In genomic region chr16:81586421-81586820, GRCh38 we compare ENCODE assay signal across 20 cellular contexts.
DNase-seq lines count a peak whose midpoint lies in the region; ATAC-seq and TF ChIP-seq lines count a peak whose summit lies in the region.
"Had no signal": no experiment of that assay in that cellular context is flagged by ENCODE, and none has a peak within 500 bp of the region (broad histone marks: within the 10 kb centered on the region; RNA-seq: fewer than 3 reads in every experiment).

No MANE protein-coding gene starts in this region.

- TF ChIP-seq CTCF in CD4-positive, alpha-beta T cell (IDR thresholded peaks at IDR 0.05): no peak
- no peak for TF ChIP-seq CTCF in HFFc6 (IDR thresholded peaks at IDR 0.05)

- CTCF ChIA-PET in CD4-positive, alpha-beta T cell (lab: Charles Lee): no interaction called here

- no peak overlapping the region for H3K27ac ChIP-seq in CD4-positive, alpha-beta T cell (ENCODE audit: low read depth, low read length)
- H3K27ac ChIP-seq: psoas muscle, spleen, uterus, WERI-Rb-1 had no signal

- H3K4me1 Mint-ChIP-seq in CD4-positive, alpha-beta T cell (ENCODE audit: low read depth): peaks cover 20% of the 10 kb centered on the region
- H3K4me1 Mint-ChIP-seq in HFFc6 (ENCODE audit: low read depth): peaks cover 66% of the 10 kb centered on the region

- no peak for DNase-seq in CD4-positive, alpha-beta T cell
- DNase-seq in HFFc6: peak; percentile 90
- DNase-seq in adipocyte (ENCODE audit: low read depth): peak; percentile 74
- DNase-seq in iris pigment epithelial cell (ENCODE audit: low read depth): peak; percentile 40
- DNase-seq in stimulated activated CD4-positive, alpha-beta T cell treated with anti-CD3 and anti-CD28 coated beads, Interleukin-2, amount 100 ng/mL, for 24 hours: no peak
- no peak for DNase-seq in NCI-H524 treated with DMSO at 0.1 percent for 48 hours (lab: John Stamatoyannopoulos, UW)
- DNase-seq in NK-92 treated with Interleukin-12 subunit alpha and Interleukin-12 subunit beta, amount 100 ng/mL, for 24 hours (lab: John Stamatoyannopoulos, UW): no peak
- no peak for DNase-seq in activated effector memory CD4-positive, alpha-beta T cell treated with Interleukin-2 at 50 U/mL for 16 hours
- DNase-seq: activated effector memory CD4-positive, alpha-beta T cell treated with anti-CD3 and anti-CD28 coated beads, Interleukin-2, amount 50 U/mL, for 16 hours; COR-L47; hypothalamus; MM.1S; naive B cell; NCI-H2029; psoas muscle; spleen; stimulated activated naive CD8-positive, alpha-beta T cell treated with anti-CD3 and anti-CD28 coated beads, Interleukin-15, Interleukin-2, amounts not matched to agents 100 U/mL and 50 U/mL, for 24 hours; T-cell; uterus had no signal

- H3K4me3 Mint-ChIP-seq in CD4-positive, alpha-beta T cell: no peak overlapping the region
- H3K4me3 Mint-ChIP-seq in HFFc6: peak overlapping the region; percentile 49
- H3K4me3 Mint-ChIP-seq: T-cell had no signal

- H3K4me1 ChIP-seq in adipocyte (ENCODE audit: control insufficient read depth, insufficient read depth, low read length): peaks cover 23% of the 10 kb centered on the region
- H3K4me1 ChIP-seq: psoas muscle, uterus had no signal

- peak overlapping the region; percentile 43 for H3K27ac Mint-ChIP-seq in CD4-positive, alpha-beta T cell
- H3K27ac Mint-ChIP-seq in HFFc6: peak overlapping the region; percentile 86
- H3K27ac Mint-ChIP-seq: T-cell had no signal

- H3K27me3 Mint-ChIP-seq in CD4-positive, alpha-beta T cell: no peaks in the 10 kb centered on the region
- H3K27me3 Mint-ChIP-seq in HFFc6 (ENCODE audit: insufficient read depth): peaks cover 2% of the 10 kb centered on the region
- H3K27me3 Mint-ChIP-seq: naive B cell, T-cell had no signal

- ATAC-seq in CD4-positive, alpha-beta T cell (ENCODE audit: poor library complexity): no peak
- ATAC-seq: psoas muscle; stimulated activated naive CD8-positive, alpha-beta T cell treated with anti-CD3 and anti-CD28 coated beads, Interleukin-15, Interleukin-2, amounts not matched to agents 100 U/mL and 50 U/mL, for 24 hours; T-cell had no signal

- peaks cover 41% of the 10 kb centered on the region for H3K36me3 Mint-ChIP-seq in CD4-positive, alpha-beta T cell (ENCODE audit: low read depth)
- peaks cover 14% of the 10 kb centered on the region for H3K36me3 Mint-ChIP-seq in HFFc6 (ENCODE audit: low read depth)

- POLR2A ChIA-PET in CD4-positive, alpha-beta T cell (lab: Charles Lee): no interaction called here

- no peak overlapping the region for H3K9ac ChIP-seq in adipocyte (ENCODE audit: low read length)

- no peaks in the 10 kb centered on the region for H3K9me3 ChIP-seq in CD4-positive, alpha-beta T cell (ENCODE audit: control insufficient read depth, low read length)
- no peaks in the 10 kb centered on the region for H3K9me3 ChIP-seq in adipocyte (ENCODE audit: control insufficient read depth, low read length)
- H3K9me3 ChIP-seq: psoas muscle, spleen, uterus had no signal

- no peaks in the 10 kb centered on the region for H3K27me3 ChIP-seq in CD4-positive, alpha-beta T cell (ENCODE audit: control insufficient read depth, insufficient read depth, low read length)
- no peaks in the 10 kb centered on the region for H3K27me3 ChIP-seq in adipocyte (replicated peaks; ENCODE audit: control insufficient read depth, insufficient read depth, low read length)
- H3K27me3 ChIP-seq: spleen, uterus had no signal

- intact Hi-C loops in CD4-positive, alpha-beta T cell (cut with DNase I, micrococcal nuclease): no loop called here

- H3K9me3 Mint-ChIP-seq in CD4-positive, alpha-beta T cell: no peaks in the 10 kb centered on the region
- no peaks in the 10 kb centered on the region for H3K9me3 Mint-ChIP-seq in HFFc6
- H3K9me3 Mint-ChIP-seq: naive B cell, T-cell had no signal

- H3K36me3 ChIP-seq in adipocyte (ENCODE audit: control insufficient read depth, insufficient read depth, low read length, severe bottlenecking): no peaks in the 10 kb centered on the region
- H3K36me3 ChIP-seq: uterus, WERI-Rb-1 had no signal

- no peak overlapping the region for H3K4me3 ChIP-seq in adipocyte (ENCODE audit: low read length)
- H3K4me3 ChIP-seq: psoas muscle, spleen, uterus had no signal

Comparison
In these comparisons a context has a peak if more than half of its experiments do, and no peak if none do; other contexts are left out.
1. DNase-seq: peak in HFFc6 (single experiment), adipocyte (single experiment) and iris pigment epithelial cell (single experiment); none in CD4-positive, alpha-beta T cell (0 of 10), stimulated activated CD4-positive, alpha-beta T cell treated with anti-CD3 and anti-CD28 coated beads, Interleukin-2, amount 100 ng/mL, for 24 hours (0 of 2), NCI-H524 treated with DMSO at 0.1 percent for 48 hours (single experiment), NK-92 treated with Interleukin-12 subunit alpha and Interleukin-12 subunit beta, amount 100 ng/mL, for 24 hours (single experiment) and activated effector memory CD4-positive, alpha-beta T cell treated with Interleukin-2 at 50 U/mL for 16 hours (single experiment).